In the genomic region with DNA sequence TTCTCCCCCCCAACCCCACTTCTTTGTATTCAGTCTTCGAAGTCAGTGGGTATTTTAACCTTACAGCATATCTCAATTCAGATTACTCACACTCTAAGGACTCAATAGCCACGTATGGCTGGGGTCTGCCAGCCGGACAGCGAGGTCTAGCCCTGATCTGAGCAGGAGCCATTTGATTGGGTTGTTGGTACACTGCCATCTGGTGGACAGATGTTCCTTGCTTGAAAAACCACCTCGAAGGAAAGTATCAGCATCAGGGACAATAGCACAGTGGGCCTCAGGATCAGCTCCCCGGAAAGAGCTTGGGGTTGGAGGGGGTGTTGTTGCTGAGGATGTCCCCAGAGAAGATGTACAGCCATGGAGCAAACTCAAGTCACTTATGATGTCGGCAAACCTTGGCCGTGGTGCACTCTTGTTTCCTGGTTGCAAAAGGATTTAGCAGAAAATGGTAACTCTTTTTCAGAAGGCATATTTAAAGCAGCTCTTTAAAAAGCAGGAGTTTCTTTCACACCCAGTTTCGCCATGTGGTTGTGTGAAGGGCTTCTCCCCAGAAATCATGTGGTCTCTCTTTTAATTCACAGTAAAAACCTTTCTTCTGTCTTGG, we compare ENCODE assay signal across 9 cellular contexts. TPM values are rescaled to one million over a fixed set of nuclear protein-coding genes. Genes with fewer than 3 reads are reported as not detected.
A peak's percentile ranks its signal among the peaks of the same experiment; 100 is the strongest.
DNase-seq lines count a peak whose midpoint lies in the region; ATAC-seq and TF ChIP-seq lines count a peak whose summit lies in the region.
"Had no signal": no experiment of that assay in that cellular context is flagged by ENCODE, and none has a peak within 500 bp of the region (broad histone marks: within the 10 kb centered on the region; RNA-seq: fewer than 3 reads in every experiment).

No MANE protein-coding gene starts in this region.

- H3K36me3 Mint-ChIP-seq in central memory CD8-positive, alpha-beta T cell (ENCODE audit: insufficient read depth) = no peaks in the 10 kb centered on the region

- no peak overlapping the region for H3K4me3 ChIP-seq in kidney epithelial cell (ENCODE audit: low read depth, low read length)

- no peak overlapping the region for H3K27ac Mint-ChIP-seq in central memory CD8-positive, alpha-beta T cell (ENCODE audit: low read depth)
- H3K27ac Mint-ChIP-seq: T-helper 1 cell treated with Interleukin-12 subunit alpha and Interleukin-12 subunit beta and Interleukin-4 antibody, amounts not matched to agents 30 μg/mL and 1 μg/mL, for 36 hours had no signal

- DNase-seq in COR-L47 (lab: John Stamatoyannopoulos, UW) = peak; percentile 72
- peak; percentile 17 for DNase-seq in HCEC 1CT
- DNase-seq in NCI-H2227 treated with DMSO at 0.1 percent for 48 hours (lab: John Stamatoyannopoulos, UW) = peak; percentile 40
- peak; percentile 26 for DNase-seq in activated CD4-positive, CD25-positive, alpha-beta regulatory T cell treated with anti-CD3 and anti-CD28 coated beads, Interleukin-2, amount 50 U/mL, for 16 hours (ENCODE audit: low read depth, low spot score)
- peak; percentile 23 to 28 for DNase-seq in central memory CD8-positive, alpha-beta T cell (ENCODE audit: low spot score in 2 of 2)
- peak; percentile 50 for DNase-seq in kidney epithelial cell (ENCODE audit: low read depth)
- DNase-seq in stimulated activated CD4-positive, alpha-beta T cell treated with anti-CD3 and anti-CD28 coated beads, Interleukin-4, amount 100 ng/mL, for 24 hours = peak; percentile 64

- H3K27me3 ChIP-seq in kidney epithelial cell (ENCODE audit: control insufficient read depth, insufficient read depth, low read length) = peaks cover 8% of the 10 kb centered on the region

- TF ChIP-seq CTCF in kidney epithelial cell (IDR thresholded peaks at IDR 0.05; ENCODE audit: insufficient read depth, low read length, poor library complexity, severe bottlenecking) = peak; percentile 74

- H3K4me1 Mint-ChIP-seq in central memory CD8-positive, alpha-beta T cell = peaks cover 14% of the 10 kb centered on the region

- no peak overlapping the region for H3K4me3 Mint-ChIP-seq in central memory CD8-positive, alpha-beta T cell
- H3K4me3 Mint-ChIP-seq: T-helper 1 cell treated with Interleukin-12 subunit alpha and Interleukin-12 subunit beta and Interleukin-4 antibody, amounts not matched to agents 30 μg/mL and 1 μg/mL, for 36 hours had no signal

- H3K9me3 Mint-ChIP-seq in central memory CD8-positive, alpha-beta T cell = no peaks in the 10 kb centered on the region
- H3K9me3 Mint-ChIP-seq: T-helper 1 cell treated with Interleukin-12 subunit alpha and Interleukin-12 subunit beta and Interleukin-4 antibody, amounts not matched to agents 30 μg/mL and 1 μg/mL, for 36 hours had no signal

- ATAC-seq in central memory CD8-positive, alpha-beta T cell (replicated peaks; ENCODE audit: extremely low read depth, poor library complexity, severe bottlenecking) = peak; percentile 36
- no peak for ATAC-seq in GM18867 (IDR thresholded peaks at IDR 0.05; ENCODE audit: unreplicated experiment)

- H3K27me3 Mint-ChIP-seq in central memory CD8-positive, alpha-beta T cell = peaks cover 20% of the 10 kb centered on the region

- H3K36me3 ChIP-seq in kidney epithelial cell (ENCODE audit: control insufficient read depth, insufficient read depth, low read length) = no peaks in the 10 kb centered on the region

RNA-seq across cellular contexts. Expression of a gene that starts 31.7 kb away (rescaled TPM):
- 0.04 TPM in 1 of 2 replicates, not detected in the other for total RNA-seq in kidney epithelial cell

Comparison
In these comparisons a context has a peak if more than half of its experiments do, and no peak if none do; other contexts are left out.
1. DNase-seq: peak in every context shown above with its lines; median percentile 72 in COR-L47; 64 in stimulated activated CD4-positive, alpha-beta T cell treated with anti-CD3 and anti-CD28 coated beads, Interleukin-4, amount 100 ng/mL, for 24 hours; 50 in kidney epithelial cell; 40 in NCI-H2227 treated with DMSO at 0.1 percent for 48 hours; 26 in activated CD4-positive, CD25-positive, alpha-beta regulatory T cell treated with anti-CD3 and anti-CD28 coated beads, Interleukin-2, amount 50 U/mL, for 16 hours; 26 in central memory CD8-positive, alpha-beta T cell; 17 in HCEC 1CT.